In genomic region chr11:73322986-73323306, GRCh38 we compare ENCODE assay signal across 2 cellular contexts.
TF ChIP-seq lines count a peak whose summit lies in the region.

No MANE protein-coding gene starts in this region.

TF ChIP-seq in GM12878, 131 proteins besides CTCF, POLR2A, EP300 and RAD21:
- TF ChIP-seq SRF (IDR thresholded peaks at IDR 0.05; ENCODE audit: low read depth in 2 of 2, low read length in 2 of 2), result no peak
- no peak for TF ChIP-seq ZZZ3 (IDR thresholded peaks at IDR 0.05; ENCODE audit: control insufficient read depth, insufficient read length, low read depth)
- no peak for TF ChIP-seq CEBPB (IDR thresholded peaks at IDR 0.05; ENCODE audit: borderline replicate concordance in 1 of 2, low read depth in 2 of 2, low read length in 2 of 2)
- TF ChIP-seq PAX5 (IDR thresholded peaks at IDR 0.05; ENCODE audit: borderline replicate concordance, low read depth, low read length), result no peak
- TF ChIP-seq REST (IDR thresholded peaks at IDR 0.05; ENCODE audit: low read depth, low read length), result no peak
- TF ChIP-seq TAF1 (IDR thresholded peaks at IDR 0.05; ENCODE audit: borderline replicate concordance, low read depth, low read length), result no peak
- TF ChIP-seq RAD51 (IDR thresholded peaks at IDR 0.05), result no peak
- no peak for TF ChIP-seq POLR2AphosphoS5 (IDR thresholded peaks at IDR 0.05; ENCODE audit: low read length)
- TF ChIP-seq NR2C1 (IDR thresholded peaks at IDR 0.05), result no peak
- TF ChIP-seq SMAD1 (IDR thresholded peaks at IDR 0.05; ENCODE audit: low read depth, partially characterized antibody), result no peak
- TF ChIP-seq CBX5 (IDR thresholded peaks at IDR 0.05; ENCODE audit: low read depth), result no peak
- TF ChIP-seq CEBPZ (IDR thresholded peaks at IDR 0.05; ENCODE audit: low read depth, low read length), result no peak
- no peak for TF ChIP-seq NKRF (conservative IDR thresholded peaks at IDR 0.05)
- TF ChIP-seq HDAC6 (IDR thresholded peaks at IDR 0.05; ENCODE audit: unreplicated experiment), result no peak
- no peak for TF ChIP-seq TARDBP (IDR thresholded peaks at IDR 0.05; ENCODE audit: borderline replicate concordance)
- no peak for TF ChIP-seq PBX3 (IDR thresholded peaks at IDR 0.05; ENCODE audit: insufficient replicate concordance, low read depth, low read length)
- no peak for TF ChIP-seq TBL1XR1 (IDR thresholded peaks at IDR 0.05; ENCODE audit: low read depth, low read length)
- no peak for TF ChIP-seq TCF7 (IDR thresholded peaks at IDR 0.05; ENCODE audit: borderline replicate concordance)

TF ChIP-seq in liver, 16 proteins besides CTCF, POLR2A, EP300 and RAD21:
- TF ChIP-seq FOXA1 (IDR thresholded peaks at IDR 0.05) (no peak), REST (IDR thresholded peaks at IDR 0.05) (no peak), ZBTB33 (IDR thresholded peaks at IDR 0.05) (no peak), RXRA (IDR thresholded peaks at IDR 0.05) (no peak), FOXA2 (IDR thresholded peaks at IDR 0.05) (no peak), SP1 (IDR thresholded peaks at IDR 0.05) (no peak)
